Comparison of ENCODE assay signal across 18 cellular contexts in genomic region chr20:58909585-58909984, GRCh38. TPM values are rescaled to one million over a fixed set of nuclear protein-coding genes. Genes with fewer than 3 reads are reported as not detected.
"Had no signal": no experiment of that assay in that cellular context is flagged by ENCODE, and none has a peak within 500 bp of the region (broad histone marks: within the 10 kb centered on the region; RNA-seq: fewer than 3 reads in every experiment).

No MANE protein-coding gene starts in this region.

- H3K27me3 Mint-ChIP-seq: activated CD4-positive, alpha-beta memory T cell treated with anti-CD3 and anti-CD28 coated beads, Interleukin-2, amount 10 ng/mL, durations not matched to agents 7 days and 5 days; activated CD4-positive, alpha-beta T cell treated with anti-CD3 and anti-CD28 coated beads for 36 hours; activated naive CD8-positive, alpha-beta T cell; stimulated activated naive B cell treated with anti-CD40 and anti-IgM and Interleukin-4, amounts not matched to agents 10 μg/mL and 1 μg/mL and 100 μg/mL, for 72 hours had no signal

- FAIRE-seq: pancreas had no signal

- H3K4me3 ChIP-seq: body of pancreas, lung, pancreas, tibial nerve, vagina had no signal

- H3K9me3 Mint-ChIP-seq: activated CD4-positive, alpha-beta memory T cell treated with anti-CD3 and anti-CD28 coated beads, Interleukin-2, amount 10 ng/mL, durations not matched to agents 7 days and 5 days; activated T-cell treated with anti-CD3 and anti-CD28 coated beads, Interleukin-2, amount 50 U/mL, for 4 hours; immature natural killer cell; mesothelial cell of epicardium; neural crest cell; stimulated activated naive B cell treated with anti-CD40 and anti-IgM and Interleukin-4, amounts not matched to agents 10 μg/mL and 1 μg/mL and 100 μg/mL, for 72 hours had no signal

- DNase-seq: activated CD4-positive, alpha-beta memory T cell treated with anti-CD3 and anti-CD28 coated beads, Interleukin-2, amount 10 ng/mL, durations not matched to agents 7 days and 5 days; activated CD4-positive, alpha-beta T cell treated with anti-CD3 and anti-CD28 coated beads for 36 hours; activated gamma-delta T cell treated with Interleukin-2 at 50 U/mL for 16 hours; activated T-cell treated with anti-CD3 and anti-CD28 coated beads, Interleukin-2, amount 50 U/mL, for 4 hours; amniotic stem cell; body of pancreas; effector CD8-positive, alpha-beta T cell; foreskin keratinocyte; immature natural killer cell; stimulated activated naive B cell treated with anti-CD40 and anti-IgM and Interleukin-4, amounts not matched to agents 10 μg/mL and 1 μg/mL and 100 μg/mL, for 72 hours; T-helper 2 cell had no signal

- H3K27ac ChIP-seq: foreskin keratinocyte, pancreas, tibial nerve, vagina had no signal

- H3K27me3 ChIP-seq: body of pancreas, foreskin keratinocyte, pancreas, tibial nerve, vagina had no signal

- H3K4me3 Mint-ChIP-seq: activated CD4-positive, alpha-beta memory T cell treated with anti-CD3 and anti-CD28 coated beads, Interleukin-2, amount 10 ng/mL, durations not matched to agents 7 days and 5 days; activated CD4-positive, alpha-beta T cell treated with anti-CD3 and anti-CD28 coated beads for 36 hours; activated naive CD8-positive, alpha-beta T cell; immature natural killer cell; mesothelial cell of epicardium; neural crest cell; stimulated activated naive B cell treated with anti-CD40 and anti-IgM and Interleukin-4, amounts not matched to agents 10 μg/mL and 1 μg/mL and 100 μg/mL, for 72 hours had no signal

- H3K27ac Mint-ChIP-seq: activated CD4-positive, alpha-beta memory T cell treated with anti-CD3 and anti-CD28 coated beads, Interleukin-2, amount 10 ng/mL, durations not matched to agents 7 days and 5 days; activated CD4-positive, alpha-beta T cell treated with anti-CD3 and anti-CD28 coated beads for 36 hours; activated naive CD8-positive, alpha-beta T cell; immature natural killer cell had no signal

- H3K9me3 ChIP-seq: body of pancreas, pancreas, tibial nerve, vagina had no signal

- ATAC-seq: activated CD4-positive, alpha-beta T cell treated with anti-CD3 and anti-CD28 coated beads for 36 hours; activated T-cell treated with anti-CD3 and anti-CD28 coated beads, Interleukin-2, amount 50 U/mL, for 4 hours; body of pancreas; foreskin keratinocyte; pancreas; stimulated activated naive B cell treated with anti-CD40 and anti-IgM and Interleukin-4, amounts not matched to agents 10 μg/mL and 1 μg/mL and 100 μg/mL, for 72 hours had no signal

RNA-seq across cellular contexts. Expression of gene GNAS-AS1, which starts 58.9 kb away (rescaled TPM):
- total RNA-seq: vagina had no signal
- polyA plus RNA-seq: immature natural killer cell had no signal
